ENCODE assay signal across 1 cellular context in the genomic region with DNA sequence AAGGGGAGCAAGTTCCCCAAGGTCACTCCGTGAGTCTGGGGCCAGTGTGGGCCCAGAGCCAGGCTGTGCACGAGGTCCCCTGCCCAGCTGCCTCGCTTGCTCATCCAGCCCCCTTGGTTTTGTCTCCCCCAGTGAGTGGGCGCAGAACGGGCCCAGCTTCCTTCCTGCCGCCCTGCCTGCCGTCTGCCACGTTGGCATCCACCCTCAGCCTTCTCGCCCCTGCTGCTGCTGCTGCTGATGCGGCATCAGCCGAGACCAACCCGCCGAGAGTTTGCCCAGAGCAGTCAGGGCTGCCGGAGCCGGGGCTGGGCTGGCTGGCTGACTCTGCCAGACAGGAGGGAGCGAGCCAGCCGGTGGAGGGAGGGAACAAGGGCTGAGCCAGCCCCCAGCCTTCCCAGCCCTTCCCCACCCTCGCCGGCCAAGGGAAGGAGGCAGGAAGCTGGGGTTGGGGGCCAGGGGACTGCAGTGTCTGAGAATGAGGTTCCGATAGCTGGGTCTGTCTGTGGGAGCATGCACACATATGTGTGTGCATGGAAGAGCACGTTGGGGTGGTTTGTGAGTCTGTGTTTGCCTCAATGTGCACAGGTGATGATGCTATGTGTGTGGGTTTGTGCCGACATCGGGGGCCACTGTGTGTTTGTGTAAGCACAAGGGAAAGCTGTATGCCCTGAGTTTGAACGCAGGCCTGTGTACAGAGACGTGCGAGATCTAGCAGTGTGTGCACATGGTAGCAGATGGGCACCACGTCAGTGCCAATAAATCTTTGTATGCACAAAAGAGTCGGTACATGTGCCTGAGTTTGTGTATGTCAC.
TF ChIP-seq lines count a peak whose summit lies in the region.

No MANE protein-coding gene starts in this region.

TF ChIP-seq in GM12878, 131 proteins besides CTCF, POLR2A, EP300 and RAD21:
- TF ChIP-seq IRF4 (IDR thresholded peaks at IDR 0.05; ENCODE audit: low read depth, low read length) = no peak
- no peak for TF ChIP-seq HDAC2 (IDR thresholded peaks at IDR 0.05)
- TF ChIP-seq POLR2AphosphoS5 (IDR thresholded peaks at IDR 0.05; ENCODE audit: low read length) = no peak
- TF ChIP-seq EGR1 (IDR thresholded peaks at IDR 0.05; ENCODE audit: borderline replicate concordance in 1 of 2, low read depth in 2 of 2, low read length in 2 of 2) = no peak
- TF ChIP-seq, protein P1, sequence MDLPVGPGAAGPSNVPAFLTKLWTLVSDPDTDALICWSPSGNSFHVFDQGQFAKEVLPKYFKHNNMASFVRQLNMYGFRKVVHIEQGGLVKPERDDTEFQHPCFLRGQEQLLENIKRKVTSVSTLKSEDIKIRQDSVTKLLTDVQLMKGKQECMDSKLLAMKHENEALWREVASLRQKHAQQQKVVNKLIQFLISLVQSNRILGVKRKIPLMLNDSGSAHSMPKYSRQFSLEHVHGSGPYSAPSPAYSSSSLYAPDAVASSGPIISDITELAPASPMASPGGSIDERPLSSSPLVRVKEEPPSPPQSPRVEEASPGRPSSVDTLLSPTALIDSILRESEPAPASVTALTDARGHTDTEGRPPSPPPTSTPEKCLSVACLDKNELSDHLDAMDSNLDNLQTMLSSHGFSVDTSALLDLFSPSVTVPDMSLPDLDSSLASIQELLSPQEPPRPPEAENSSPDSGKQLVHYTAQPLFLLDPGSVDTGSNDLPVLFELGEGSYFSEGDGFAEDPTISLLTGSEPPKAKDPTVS (IDR thresholded peaks at IDR 0.05; ENCODE audit: low read depth, low read length) = no peak
- TF ChIP-seq, protein P2, sequence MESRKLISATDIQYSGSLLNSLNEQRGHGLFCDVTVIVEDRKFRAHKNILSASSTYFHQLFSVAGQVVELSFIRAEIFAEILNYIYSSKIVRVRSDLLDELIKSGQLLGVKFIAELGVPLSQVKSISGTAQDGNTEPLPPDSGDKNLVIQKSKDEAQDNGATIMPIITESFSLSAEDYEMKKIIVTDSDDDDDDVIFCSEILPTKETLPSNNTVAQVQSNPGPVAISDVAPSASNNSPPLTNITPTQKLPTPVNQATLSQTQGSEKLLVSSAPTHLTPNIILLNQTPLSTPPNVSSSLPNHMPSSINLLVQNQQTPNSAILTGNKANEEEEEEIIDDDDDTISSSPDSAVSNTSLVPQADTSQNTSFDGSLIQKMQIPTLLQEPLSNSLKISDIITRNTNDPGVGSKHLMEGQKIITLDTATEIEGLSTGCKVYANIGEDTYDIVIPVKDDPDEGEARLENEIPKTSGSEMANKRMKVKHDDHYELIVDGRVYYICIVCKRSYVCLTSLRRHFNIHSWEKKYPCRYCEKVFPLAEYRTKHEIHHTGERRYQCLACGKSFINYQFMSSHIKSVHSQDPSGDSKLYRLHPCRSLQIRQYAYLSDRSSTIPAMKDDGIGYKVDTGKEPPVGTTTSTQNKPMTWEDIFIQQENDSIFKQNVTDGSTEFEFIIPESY (IDR thresholded peaks at IDR 0.05) = no peak
- TF ChIP-seq SREBF2 (IDR thresholded peaks at IDR 0.05; ENCODE audit: low read length) = no peak
- TF ChIP-seq, protein P3, sequence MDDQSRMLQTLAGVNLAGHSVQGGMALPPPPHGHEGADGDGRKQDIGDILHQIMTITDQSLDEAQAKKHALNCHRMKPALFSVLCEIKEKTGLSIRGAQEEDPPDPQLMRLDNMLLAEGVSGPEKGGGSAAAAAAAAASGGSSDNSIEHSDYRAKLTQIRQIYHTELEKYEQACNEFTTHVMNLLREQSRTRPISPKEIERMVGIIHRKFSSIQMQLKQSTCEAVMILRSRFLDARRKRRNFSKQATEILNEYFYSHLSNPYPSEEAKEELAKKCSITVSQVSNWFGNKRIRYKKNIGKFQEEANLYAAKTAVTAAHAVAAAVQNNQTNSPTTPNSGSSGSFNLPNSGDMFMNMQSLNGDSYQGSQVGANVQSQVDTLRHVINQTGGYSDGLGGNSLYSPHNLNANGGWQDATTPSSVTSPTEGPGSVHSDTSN (IDR thresholded peaks at IDR 0.05; ENCODE audit: insufficient replicate concordance, low read depth, low read length) = no peak
